19 cellular contexts compared by ENCODE assay signal in genomic region chr6:94215614-94216013, GRCh38.
"Had no signal": no experiment of that assay in that cellular context is flagged by ENCODE, and none has a peak within 500 bp of the region (broad histone marks: within the 10 kb centered on the region; RNA-seq: fewer than 3 reads in every experiment).

No MANE protein-coding gene starts in this region.

- H3K4me3 ChIP-seq: adrenal gland, esophagus squamous epithelium, gastroesophageal sphincter, lung, spleen, thoracic aorta, vagina had no signal

- ATAC-seq: activated T-helper 17 cell treated with anti-CD3 and anti-CD28 coated beads, Interleukin-2, amount 50 U/mL, for 72 hours; gastroesophageal sphincter; naive thymus-derived CD4-positive, alpha-beta T cell had no signal

- H3K4me1 ChIP-seq: adrenal gland, esophagus squamous epithelium, gastroesophageal sphincter, spleen, vagina had no signal

- H3K27me3 ChIP-seq: adrenal gland, esophagus squamous epithelium, gastroesophageal sphincter, spleen, vagina had no signal

- H3K27ac ChIP-seq: adrenal gland, esophagus squamous epithelium, gastroesophageal sphincter, spleen, thoracic aorta, vagina had no signal

- H3K9me3 ChIP-seq: adrenal gland, esophagus squamous epithelium, gastroesophageal sphincter, spleen, thoracic aorta, vagina had no signal

- DNase-seq: activated CD4-positive, alpha-beta T cell treated with anti-CD3 and anti-CD28 coated beads, Interleukin-2, amount 50 U/mL, for 4 hours; activated CD8-positive, alpha-beta memory T cell treated with anti-CD3 and anti-CD28 coated beads for 24 hours; activated CD8-positive, alpha-beta memory T cell treated with anti-CD3 and anti-CD28 coated beads, Interleukin-2, amount 50 U/mL, for 4 hours; activated T-cell treated with anti-CD3 and anti-CD28 coated beads, Interleukin-2, amount 50 U/mL, for 24 hours; adrenal gland; cortex of kidney; endodermal cell; esophagus squamous epithelium; head of caudate nucleus; naive thymus-derived CD4-positive, alpha-beta T cell; retina; spleen; stimulated activated CD4-positive, alpha-beta T cell treated with anti-CD3 and anti-CD28 coated beads, Interleukin-4, amount 100 ng/mL, for 1 hour; stimulated activated naive CD4-positive, alpha-beta T cell had no signal

- H3K36me3 ChIP-seq: adrenal gland, esophagus squamous epithelium, gastroesophageal sphincter, spleen, thoracic aorta, vagina had no signal
